ENCODE assay signal across 13 cellular contexts in genomic region chr14:68157971-68158371, GRCh38.
A peak's percentile ranks its signal among the peaks of the same experiment; 100 is the strongest.
DNase-seq lines count a peak whose midpoint lies in the region; ATAC-seq and TF ChIP-seq lines count a peak whose summit lies in the region.
"Had no signal": no experiment of that assay in that cellular context is flagged by ENCODE, and none has a peak within 500 bp of the region (broad histone marks: within the 10 kb centered on the region; RNA-seq: fewer than 3 reads in every experiment).

No MANE protein-coding gene starts in this region.

- no peaks in the 10 kb centered on the region for H4K20me1 ChIP-seq in neural progenitor cell (ENCODE audit: low read depth)

- H3K79me2 ChIP-seq in neural progenitor cell (ENCODE audit: low read depth), result no peaks in the 10 kb centered on the region

- peak overlapping the region; percentile 97 for H3K27ac ChIP-seq in SK-N-MC
- no peak overlapping the region for H3K27ac ChIP-seq in neural progenitor cell
- H3K27ac ChIP-seq in CD8-positive, alpha-beta memory T cell (ENCODE audit: low read depth, low read length), result no peak overlapping the region
- H3K27ac ChIP-seq: dorsolateral prefrontal cortex, psoas muscle had no signal

- H3K9ac ChIP-seq in SK-N-MC (ENCODE audit: insufficient read length) (peak overlapping the region; percentile 48), neural progenitor cell (no peak overlapping the region)

- CTCF ChIA-PET in CD8-positive, alpha-beta memory T cell (lab: Charles Lee), result no interaction called here

- no peak overlapping the region for H2AFZ ChIP-seq in neural progenitor cell (replicated peaks)

- no peaks in the 10 kb centered on the region for H3K36me3 ChIP-seq in SK-N-MC (ENCODE audit: insufficient read depth, low read length)
- no peaks in the 10 kb centered on the region for H3K36me3 ChIP-seq in neural progenitor cell
- no peaks in the 10 kb centered on the region for H3K36me3 ChIP-seq in CD8-positive, alpha-beta memory T cell (ENCODE audit: insufficient read depth, low read length)

- H3K4me3 Mint-ChIP-seq in stimulated activated naive CD8-positive, alpha-beta T cell treated with anti-CD3 and anti-CD28 coated beads, Interleukin-15, amount 100 ng/mL, for 72 hours, result no peak overlapping the region
- H3K4me3 Mint-ChIP-seq in neural progenitor cell, result no peak overlapping the region
- no peak overlapping the region for H3K4me3 Mint-ChIP-seq in CD8-positive, alpha-beta memory T cell

- H3K9me3 ChIP-seq in SK-N-MC (ENCODE audit: low read depth, low read length), result no peaks in the 10 kb centered on the region
- no peaks in the 10 kb centered on the region for H3K9me3 ChIP-seq in neural progenitor cell (ENCODE audit: low read depth)
- no peaks in the 10 kb centered on the region for H3K9me3 ChIP-seq in CD8-positive, alpha-beta memory T cell (ENCODE audit: low read length)
- H3K9me3 ChIP-seq: psoas muscle had no signal

- H3K4me3 ChIP-seq in SK-N-MC (peak overlapping the region; percentile 53), foreskin fibroblast (ENCODE audit: low read depth in 1 of 2, low read length in 2 of 2) (no peak overlapping the region), neural progenitor cell (no peak overlapping the region)
- no peak overlapping the region for H3K4me3 ChIP-seq in CD8-positive, alpha-beta memory T cell (ENCODE audit: low read length)
- H3K4me3 ChIP-seq: dorsolateral prefrontal cortex, psoas muscle had no signal

- DNase-seq in H4 (ENCODE audit: low spot score), result peak; percentile 36
- DNase-seq in SK-N-MC (ENCODE audit: low read depth, low spot score), result peak; percentile 85
- peak; percentile 66 to 88 for DNase-seq in foreskin fibroblast
- no peak for DNase-seq in stimulated activated naive CD8-positive, alpha-beta T cell treated with anti-CD3 and anti-CD28 coated beads, Interleukin-15, amount 100 ng/mL, for 72 hours
- DNase-seq in neural progenitor cell (ENCODE audit: low spot score), result no peak
- no peak for DNase-seq in CD8-positive, alpha-beta memory T cell
- DNase-seq: Caco-2, dorsolateral prefrontal cortex, NCI-H510A treated with DMSO at 0.1 percent for 48 hours, psoas muscle, substantia nigra had no signal

- H3K27me3 Mint-ChIP-seq in stimulated activated naive CD8-positive, alpha-beta T cell treated with anti-CD3 and anti-CD28 coated beads, Interleukin-15, amount 100 ng/mL, for 72 hours, result no peaks in the 10 kb centered on the region
- H3K27me3 Mint-ChIP-seq in neural progenitor cell (ENCODE audit: insufficient read depth, low read depth), result no peaks in the 10 kb centered on the region
- peaks cover 0 to 1% of the 10 kb centered on the region in 2 donors for H3K27me3 Mint-ChIP-seq in CD8-positive, alpha-beta memory T cell

- no peak for ATAC-seq in stimulated activated naive CD8-positive, alpha-beta T cell treated with anti-CD3 and anti-CD28 coated beads, Interleukin-15, amount 100 ng/mL, for 72 hours
- ATAC-seq in HG02571 (IDR thresholded peaks at IDR 0.05; ENCODE audit: unreplicated experiment), result no peak
- ATAC-seq: Right ventricle myocardium inferior had no signal

- H3K36me3 Mint-ChIP-seq in neural progenitor cell, result peaks cover 4% of the 10 kb centered on the region
- H3K36me3 Mint-ChIP-seq in CD8-positive, alpha-beta memory T cell, result peaks cover 3 to 13% (median 6%) of the 10 kb centered on the region in 3 donors

- H3K4me1 Mint-ChIP-seq in stimulated activated naive CD8-positive, alpha-beta T cell treated with anti-CD3 and anti-CD28 coated beads, Interleukin-15, amount 100 ng/mL, for 72 hours, result peaks cover 9% of the 10 kb centered on the region
- peaks cover 22% of the 10 kb centered on the region for H3K4me1 Mint-ChIP-seq in neural progenitor cell
- H3K4me1 Mint-ChIP-seq in CD8-positive, alpha-beta memory T cell, result peaks cover 0 to 3% (median 0%) of the 10 kb centered on the region in 3 donors

- no peaks in the 10 kb centered on the region for H3K27me3 ChIP-seq in neural progenitor cell
- no peaks in the 10 kb centered on the region for H3K27me3 ChIP-seq in CD8-positive, alpha-beta memory T cell (ENCODE audit: insufficient read depth, low read length, poor library complexity, severe bottlenecking)
- H3K27me3 ChIP-seq: dorsolateral prefrontal cortex had no signal

- no peaks in the 10 kb centered on the region for H3F3A ChIP-seq in neural progenitor cell (ENCODE audit: low read depth)

- H3K9me3 Mint-ChIP-seq in stimulated activated naive CD8-positive, alpha-beta T cell treated with anti-CD3 and anti-CD28 coated beads, Interleukin-15, amount 100 ng/mL, for 72 hours, result peaks cover 7 to 8% of the 10 kb centered on the region in 2 donors
- peaks cover 15% of the 10 kb centered on the region for H3K9me3 Mint-ChIP-seq in neural progenitor cell
- peaks cover 0 to 6% (median 4%) of the 10 kb centered on the region in 5 donors for H3K9me3 Mint-ChIP-seq in CD8-positive, alpha-beta memory T cell

- H3K4me1 ChIP-seq in neural progenitor cell, result peaks cover 12% of the 10 kb centered on the region
- no peaks in the 10 kb centered on the region for H3K4me1 ChIP-seq in CD8-positive, alpha-beta memory T cell (ENCODE audit: insufficient read depth, low read length)

- H3K27ac Mint-ChIP-seq in stimulated activated naive CD8-positive, alpha-beta T cell treated with anti-CD3 and anti-CD28 coated beads, Interleukin-15, amount 100 ng/mL, for 72 hours, result peak overlapping the region; percentile 65 to 83
- H3K27ac Mint-ChIP-seq in neural progenitor cell, result no peak overlapping the region
- H3K27ac Mint-ChIP-seq in CD8-positive, alpha-beta memory T cell, result peak overlapping the region in 1 of 8 donors; percentile 42

- POLR2A ChIA-PET in CD8-positive, alpha-beta memory T cell (lab: Charles Lee), result no interaction called here

- TF ChIP-seq CTCF in foreskin fibroblast (IDR thresholded peaks at IDR 0.05; ENCODE audit: low read depth, low read length) (no peak), neural progenitor cell (IDR thresholded peaks at IDR 0.05) (no peak)

- no peak overlapping the region for H3K4me2 ChIP-seq in neural progenitor cell

Comparison
In these comparisons a context has a peak if more than half of its experiments do, and no peak if none do; other contexts are left out.
1. DNase-seq: peak in H4 (single experiment), SK-N-MC (single experiment) and foreskin fibroblast (2 of 2); none in stimulated activated naive CD8-positive, alpha-beta T cell treated with anti-CD3 and anti-CD28 coated beads, Interleukin-15, amount 100 ng/mL, for 72 hours (0 of 2), neural progenitor cell (single experiment) and CD8-positive, alpha-beta memory T cell (0 of 5).